18 cellular contexts compared by ENCODE assay signal in the genomic region with DNA sequence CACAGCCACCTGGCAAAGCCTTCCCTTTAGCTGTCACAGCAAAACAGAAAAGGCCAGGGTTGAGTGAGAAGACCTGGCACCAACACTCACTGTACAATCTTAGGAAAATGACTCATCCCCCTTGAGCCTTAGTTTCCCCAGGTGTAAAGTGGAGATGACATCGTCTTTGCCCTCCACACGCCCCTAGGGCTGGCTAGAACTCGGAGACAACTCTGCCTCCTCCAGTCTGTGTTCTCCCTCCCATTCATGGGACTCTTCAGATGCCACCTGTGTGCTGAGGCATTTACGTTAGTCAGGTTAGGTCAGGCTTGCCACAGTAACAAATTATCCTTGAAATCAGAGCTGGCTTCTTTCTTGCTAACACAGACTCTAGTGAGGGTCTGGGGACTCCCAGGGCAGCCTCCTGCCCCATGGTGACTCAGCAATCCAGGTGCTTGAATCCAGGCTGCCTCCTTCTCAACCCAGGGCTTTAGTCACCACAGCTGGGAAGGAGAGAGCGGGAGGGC.
"Had no signal": no experiment of that assay in that cellular context is flagged by ENCODE, and none has a peak within 500 bp of the region (broad histone marks: within the 10 kb centered on the region; RNA-seq: fewer than 3 reads in every experiment).

No MANE protein-coding gene starts in this region.

- H3K4me3 ChIP-seq: esophagus muscularis mucosa, gastroesophageal sphincter, stomach had no signal

- H3K36me3 ChIP-seq: esophagus muscularis mucosa, gastroesophageal sphincter, neutrophil, stomach had no signal

- H3K27ac Mint-ChIP-seq: immature natural killer cell; naive thymus-derived CD4-positive, alpha-beta T cell; nephron progenitor cell had no signal

- ATAC-seq: gastroesophageal sphincter; left cardiac atrium; naive thymus-derived CD4-positive, alpha-beta T cell had no signal

- H3K9me3 ChIP-seq: neutrophil had no signal

- H3K27me3 ChIP-seq: gastroesophageal sphincter, neutrophil, stomach had no signal

- DNase-seq: effector memory CD4-positive, alpha-beta T cell; glutamatergic neuron; immature natural killer cell; kidney; left cardiac atrium; mammary epithelial cell; nephron progenitor cell; small intestine; stimulated activated CD4-positive, alpha-beta T cell treated with anti-CD3 and anti-CD28 coated beads, Interleukin-12 subunit alpha, Interleukin-12 subunit beta, amount 100 ng/mL, for 4 hours; stimulated activated naive CD4-positive, alpha-beta T cell; stomach; substantia nigra; trophoblast cell had no signal

- H3K4me1 ChIP-seq: esophagus muscularis mucosa, gastroesophageal sphincter, stomach had no signal

- H3K4me3 Mint-ChIP-seq: immature natural killer cell; naive thymus-derived CD4-positive, alpha-beta T cell; nephron progenitor cell had no signal

- H3K27ac ChIP-seq: epithelial cell of prostate, esophagus muscularis mucosa, gastroesophageal sphincter, neutrophil, stomach had no signal
